Comparison of ENCODE assay signal across 3 cellular contexts in genomic region chr15:81526029-81526428, GRCh38.
"Had no signal": no experiment of that assay in that cellular context is flagged by ENCODE, and none has a peak within 500 bp of the region (broad histone marks: within the 10 kb centered on the region; RNA-seq: fewer than 3 reads in every experiment).

No MANE protein-coding gene starts in this region.

- H3K4me3 ChIP-seq: GM12878 had no signal

- DNase-seq: GDM1, GF-D8 had no signal

- ATAC-seq: GM12878 had no signal
